In genomic region chr19:1768248-1768647, GRCh38 we compare ENCODE assay signal across 16 cellular contexts. TPM values are rescaled to one million over a fixed set of nuclear protein-coding genes. Genes with fewer than 3 reads are reported as not detected.
A peak's percentile ranks its signal among the peaks of the same experiment; 100 is the strongest.
DNase-seq lines count a peak whose midpoint lies in the region; ATAC-seq, FAIRE-seq and TF ChIP-seq lines count a peak whose summit lies in the region.
"Had no signal": no experiment of that assay in that cellular context is flagged by ENCODE, and none has a peak within 500 bp of the region (broad histone marks: within the 10 kb centered on the region; RNA-seq: fewer than 3 reads in every experiment).

No MANE protein-coding gene starts in this region.

- H3K4me3 ChIP-seq in HepG2 (replicated peaks in 1 of 3; ENCODE audit: insufficient read depth in 1 of 3, low read depth in 2 of 3, low read length in 3 of 3) (no peak overlapping the region), right lobe of liver (no peak overlapping the region), SJCRH30 (no peak overlapping the region), foreskin fibroblast (ENCODE audit: low read depth in 1 of 2, low read length in 2 of 2) (no peak overlapping the region)
- H3K4me3 ChIP-seq: breast epithelium, PC-9, sigmoid colon had no signal

- in situ Hi-C loops in HepG2 (cut with HindIII; ENCODE audit: extremely low pct_ligation_motif_present, low pct_unique_long_range_greater_than_20kb): loop anchor here (5.0 kb wide), 1 partner anchor 96 kb away; no protein-coding TSS in a partner anchor

- H3K9me3 Mint-ChIP-seq in activated CD8-positive, alpha-beta T cell treated with anti-CD3 and anti-CD28 coated beads for 36 hours: peaks cover 14% of the 10 kb centered on the region

- no peaks in the 10 kb centered on the region for H3K4me1 ChIP-seq in HepG2 (ENCODE audit: insufficient read depth, low read length)
- no peaks in the 10 kb centered on the region for H3K4me1 ChIP-seq in right lobe of liver
- no peaks in the 10 kb centered on the region for H3K4me1 ChIP-seq in SJCRH30
- H3K4me1 ChIP-seq: breast epithelium had no signal

- TF ChIP-seq RAD21 in HepG2 (CRISPR knock-in tag; IDR thresholded peaks at IDR 0.05): no peak

- BruUV-seq in HepG2 (replicated peaks; lab: Mats Ljungman, UMichigan): no TSS peak

- H4K20me1 ChIP-seq in HepG2 (ENCODE audit: insufficient read depth, low read length): peaks cover 3% of the 10 kb centered on the region

- H3K27me3 ChIP-seq in HepG2 (ENCODE audit: control insufficient read depth in 1 of 2, insufficient read depth in 2 of 2, low read length in 2 of 2) (peaks cover 11 to 59% of the 10 kb centered on the region in 2 experiments), right lobe of liver (peaks cover 0 to 15% of the 10 kb centered on the region in 2 donors), SJCRH30 (peaks cover 20% of the 10 kb centered on the region)

- intact Hi-C loops in HepG2 (cut with micrococcal nuclease; ENCODE audit: unreplicated experiment) (loop anchor here (10.0 kb wide), 1 partner anchor 223 kb away; no protein-coding TSS in a partner anchor), right lobe of liver (cut with DNase I) (loop anchor here in 1 of 2 donors (5.0 to 10.0 kb wide), 3 partner anchors 81 to 223 kb away; no protein-coding TSS in a partner anchor)
- intact Hi-C loops in activated CD8-positive, alpha-beta T cell treated with anti-CD3 and anti-CD28 coated beads for 36 hours (cut with micrococcal nuclease): loop anchor here (5.0 to 10.0 kb wide), 2 partner anchors 93 to 161 kb away; partner anchors contain the start of gene UQCR11

- TF ChIP-seq POLR2A in HepG2 (IDR thresholded peaks at IDR 0.05; ENCODE audit: insufficient read depth in 1 of 2, low read depth in 2 of 2, low read length in 2 of 2) (no peak), right lobe of liver (IDR thresholded peaks at IDR 0.05) (no peak)

- H2AFZ ChIP-seq in HepG2 (ENCODE audit: low read length): no peak overlapping the region
- H2AFZ ChIP-seq: PC-9 had no signal

- no peaks in the 10 kb centered on the region for H3K79me2 ChIP-seq in HepG2 (ENCODE audit: insufficient read depth, low read length)

- ATAC-seq in HepG2: peak; percentile 77
- no peak for ATAC-seq in right lobe of liver
- no peak for ATAC-seq in activated CD8-positive, alpha-beta T cell treated with anti-CD3 and anti-CD28 coated beads for 36 hours
- no peak for ATAC-seq in GM18868 (IDR thresholded peaks at IDR 0.05; ENCODE audit: unreplicated experiment)

- no peak for FAIRE-seq in HepG2 (lab: Jason Lieb, UNC)

- H3K4me1 Mint-ChIP-seq in activated CD8-positive, alpha-beta T cell treated with anti-CD3 and anti-CD28 coated beads for 36 hours (ENCODE audit: low read depth): peaks cover 2% of the 10 kb centered on the region

- WGBS in HepG2 (ENCODE audit: low lambda C conversion rate): 6% methylated on average over 12 of the region's 13 CpGs
- WGBS in right lobe of liver (ENCODE audit: insufficient coverage, low coverage, low lambda C conversion rate, missing lambda C conversion rate): 9% methylated on average over 11 of the region's 13 CpGs

- no peak overlapping the region for H3K27ac Mint-ChIP-seq in activated CD8-positive, alpha-beta T cell treated with anti-CD3 and anti-CD28 coated beads for 36 hours

- no peaks in the 10 kb centered on the region for H3K36me3 ChIP-seq in HepG2 (replicated peaks in 1 of 2; ENCODE audit: control insufficient read depth in 1 of 2, insufficient read depth in 2 of 2, low read length in 2 of 2)
- H3K36me3 ChIP-seq in right lobe of liver: no peaks in the 10 kb centered on the region
- no peaks in the 10 kb centered on the region for H3K36me3 ChIP-seq in SJCRH30
- H3K36me3 ChIP-seq: breast epithelium, sigmoid colon had no signal

- TF ChIP-seq CTCF in HepG2 (CRISPR knock-in tag; IDR thresholded peaks at IDR 0.05): peak; percentile 52
- TF ChIP-seq CTCF in right lobe of liver (IDR thresholded peaks at IDR 0.05): peak in 2 of 4 donors; percentile 17 to 21
- TF ChIP-seq CTCF in foreskin fibroblast (IDR thresholded peaks at IDR 0.05; ENCODE audit: low read depth, low read length): peak; percentile 22
- TF ChIP-seq CTCF in activated CD8-positive, alpha-beta T cell treated with anti-CD3 and anti-CD28 coated beads for 36 hours (IDR thresholded peaks at IDR 0.05): no peak

- no peak overlapping the region for H3K4me3 Mint-ChIP-seq in activated CD8-positive, alpha-beta T cell treated with anti-CD3 and anti-CD28 coated beads for 36 hours

- peaks cover 4% of the 10 kb centered on the region for H3K36me3 Mint-ChIP-seq in activated CD8-positive, alpha-beta T cell treated with anti-CD3 and anti-CD28 coated beads for 36 hours (ENCODE audit: low read depth)

- DNase-seq in HepG2 (ENCODE audit: low spot score): peak; percentile 16
- no peak for DNase-seq in right lobe of liver
- DNase-seq in SJCRH30: peak; percentile 37 to 43
- DNase-seq in foreskin fibroblast: no peak
- no peak for DNase-seq in mesenteric fat pad (ENCODE audit: low spot score)
- no peak for DNase-seq in anterior cingulate cortex (lab: John Stamatoyannopoulos, UW)
- no peak for DNase-seq in activated CD8-positive, alpha-beta T cell treated with anti-CD3 and anti-CD28 coated beads for 36 hours
- DNase-seq: AML-193, midbrain, NCI-H146, PC-9, sigmoid colon, T-helper 9 cell had no signal

- H3K27ac ChIP-seq in HepG2 (ENCODE audit: extremely low read length, insufficient read depth, low read length) (no peak overlapping the region), right lobe of liver (no peak overlapping the region), SJCRH30 (no peak overlapping the region)
- H3K27ac ChIP-seq: breast epithelium, PC-9, sigmoid colon had no signal

- no peak overlapping the region for H3K4me2 ChIP-seq in HepG2 (ENCODE audit: low read depth, low read length)
- H3K4me2 ChIP-seq: PC-9 had no signal

- POLR2A ChIA-PET in HepG2 (lab: Yijun Ruan, JAX): no interaction called here
- POLR2A ChIA-PET in activated CD8-positive, alpha-beta T cell treated with anti-CD3 and anti-CD28 coated beads for 36 hours (lab: Charles Lee): interaction anchor here (1.1 kb wide), 2 partner anchors 9 to 14 kb away, joined by 3 to 4 read pairs; no protein-coding TSS in a partner anchor

- no peak for TF ChIP-seq EP300 in HepG2 (IDR thresholded peaks at IDR 0.05; ENCODE audit: low read depth in 2 of 2, low read length in 2 of 2)
- TF ChIP-seq EP300 in HepG2 (CRISPR knock-in tag; IDR thresholded peaks at IDR 0.05; ENCODE audit: borderline replicate concordance): no peak

- H3K9me3 ChIP-seq in HepG2 (ENCODE audit: low read length) (peaks cover 10% of the 10 kb centered on the region), right lobe of liver (no peaks in the 10 kb centered on the region), SJCRH30 (replicated peaks) (no peaks in the 10 kb centered on the region; the same call in 1 of the 2 replicates)

- CTCF ChIA-PET in HepG2 (lab: Yijun Ruan, JAX; ENCODE audit: low intra/inter-chr PET ratio, low total read pairs): interaction anchor here (3.6 kb wide), 1 partner anchor 96 kb away, joined by 38 read pairs; no protein-coding TSS in a partner anchor
- CTCF ChIA-PET in activated CD8-positive, alpha-beta T cell treated with anti-CD3 and anti-CD28 coated beads for 36 hours (lab: Charles Lee): interaction anchor here (0.9 to 5.0 kb wide), 9 partner anchors 10 to 222 kb away, joined by 3 to 52 read pairs (median 4); no protein-coding TSS in a partner anchor

- no peak overlapping the region for H3K9ac ChIP-seq in HepG2 (ENCODE audit: insufficient read depth, low read depth, low read length)

- H3K27me3 Mint-ChIP-seq in activated CD8-positive, alpha-beta T cell treated with anti-CD3 and anti-CD28 coated beads for 36 hours: peaks cover 69% of the 10 kb centered on the region

RNA-seq across cellular contexts. Expression of gene ONECUT3, which starts 14.9 kb away (rescaled TPM):
- total RNA-seq in HepG2 (2016; rRNA removed; fragmentation: Illumina TruSeq; extraction: Trizol) (not detected in 2 replicates), right lobe of liver (not detected), mesenteric fat pad (not detected)
- not detected in 2 replicates for total RNA-seq in HepG2 (2016; cell fraction: cytosol; rRNA removed; fragmentation: Illumina TruSeq; extraction: Trizol; ENCODE audit: low read depth)
- not detected in 2 replicates for total RNA-seq in HepG2 (2016; cell fraction: insoluble cytoplasmic fraction; rRNA removed; fragmentation: Illumina TruSeq; extraction: Trizol)
- not detected in 2 replicates for total RNA-seq in HepG2 (2016; cell fraction: membrane; rRNA removed; fragmentation: Illumina TruSeq; extraction: Trizol)
- total RNA-seq in HepG2 (2016; cell fraction: nucleus; rRNA removed; fragmentation: Illumina TruSeq; extraction: Trizol): not detected in 2 replicates
- polyA plus RNA-seq in HepG2 (2011; rRNA removed): under 0.01 and 0.01 TPM in 2 replicates
- 0.01 TPM in 1 of 2 replicates, not detected in the other for polyA plus RNA-seq in HepG2 (2011; cell fraction: cytosol; rRNA removed)
- 0.03 TPM in 1 of 2 replicates, not detected in the other for polyA plus RNA-seq in HepG2 (2011; cell fraction: nucleus; rRNA removed)
- not detected in 2 replicates for polyA plus RNA-seq in HepG2 (2012)
- polyA plus RNA-seq in HepG2 (2016; cell fraction: cytosol; fragmentation: Illumina TruSeq; extraction: Trizol; ENCODE audit: low read depth): not detected in 2 replicates
- 0.02 TPM in 1 of 2 replicates, not detected in the other for polyA plus RNA-seq in HepG2 (2016; cell fraction: insoluble cytoplasmic fraction; fragmentation: Illumina TruSeq; extraction: Trizol; ENCODE audit: low read depth)
- polyA plus RNA-seq in HepG2 (2016; cell fraction: membrane; fragmentation: Illumina TruSeq; extraction: Trizol; ENCODE audit: low read depth): not detected in 2 replicates
- polyA plus RNA-seq in HepG2 (2016; cell fraction: nucleus; fragmentation: Illumina TruSeq; extraction: Trizol; ENCODE audit: insufficient read depth, low read depth): not detected in 2 replicates
- polyA minus RNA-seq in HepG2 (2011; rRNA and poly(A)+ RNA removed; ENCODE audit: low replicate concordance): not detected in 2 replicates
- not detected in 2 replicates for polyA minus RNA-seq in HepG2 (2011; cell fraction: cytosol; rRNA and poly(A)+ RNA removed)
- not detected in 2 replicates for polyA minus RNA-seq in HepG2 (2011; cell fraction: nucleus; rRNA and poly(A)+ RNA removed)
- not detected in 2 replicates for total RNA-seq in SJCRH30 (2014; rRNA removed; shearing (Covaris generic))
- total RNA-seq in activated CD8-positive, alpha-beta T cell treated with anti-CD3 and anti-CD28 coated beads for 36 hours: not detected
- total RNA-seq: breast epithelium, PC-9, sigmoid colon, urinary bladder had no signal
- polyA plus RNA-seq: sigmoid colon, urinary bladder had no signal

RNA-seq across cellular contexts. Expression of gene ATP8B3, which starts 43.8 kb away (rescaled TPM):
- total RNA-seq in HepG2 (2016; rRNA removed; fragmentation: Illumina TruSeq; extraction: Trizol) (1.8 and 2.6 TPM in 2 replicates), right lobe of liver (1 to 10 TPM in 5 of 6 experiments, under 1 TPM in 1; 0.86 to 5.7 (median 3.1) TPM), mesenteric fat pad (0.80 TPM)
- total RNA-seq in HepG2 (2016; cell fraction: cytosol; rRNA removed; fragmentation: Illumina TruSeq; extraction: Trizol; ENCODE audit: low read depth): 0.35 and 0.40 TPM in 2 replicates
- 1.8 and 2.6 TPM in 2 replicates for total RNA-seq in HepG2 (2016; cell fraction: insoluble cytoplasmic fraction; rRNA removed; fragmentation: Illumina TruSeq; extraction: Trizol)
- 1.2 and 1.7 TPM in 2 replicates for total RNA-seq in HepG2 (2016; cell fraction: membrane; rRNA removed; fragmentation: Illumina TruSeq; extraction: Trizol)
- total RNA-seq in HepG2 (2016; cell fraction: nucleus; rRNA removed; fragmentation: Illumina TruSeq; extraction: Trizol): 1.9 and 3.5 TPM in 2 replicates
- 5.8 and 5.9 TPM in 2 replicates for polyA plus RNA-seq in HepG2 (2011; rRNA removed)
- polyA plus RNA-seq in HepG2 (2011; cell fraction: cytosol; rRNA removed): 3.8 and 4.8 TPM in 2 replicates
- 10.6 and 12.8 TPM in 2 replicates for polyA plus RNA-seq in HepG2 (2011; cell fraction: nucleus; rRNA removed)
- polyA plus RNA-seq in HepG2 (2012): 2.4 and 2.5 TPM in 2 replicates
- polyA plus RNA-seq in HepG2 (2016; cell fraction: cytosol; fragmentation: Illumina TruSeq; extraction: Trizol; ENCODE audit: low read depth): 0.36 and 0.59 TPM in 2 replicates
- 1.1 and 2.2 TPM in 2 replicates for polyA plus RNA-seq in HepG2 (2016; cell fraction: insoluble cytoplasmic fraction; fragmentation: Illumina TruSeq; extraction: Trizol; ENCODE audit: low read depth)
- polyA plus RNA-seq in HepG2 (2016; cell fraction: membrane; fragmentation: Illumina TruSeq; extraction: Trizol; ENCODE audit: low read depth): 0.69 and 0.98 TPM in 2 replicates
- 9.6 and 11.4 TPM in 2 replicates for polyA plus RNA-seq in HepG2 (2016; cell fraction: nucleus; fragmentation: Illumina TruSeq; extraction: Trizol; ENCODE audit: insufficient read depth, low read depth)
- 10.3 and 16.8 TPM in 2 replicates for polyA minus RNA-seq in HepG2 (2011; rRNA and poly(A)+ RNA removed; ENCODE audit: low replicate concordance)
- 4.6 and 5.4 TPM in 2 replicates for polyA minus RNA-seq in HepG2 (2011; cell fraction: cytosol; rRNA and poly(A)+ RNA removed)
- 2.7 and 3.0 TPM in 2 replicates for polyA minus RNA-seq in HepG2 (2011; cell fraction: nucleus; rRNA and poly(A)+ RNA removed)
- total RNA-seq in SJCRH30 (2014; rRNA removed; shearing (Covaris generic)): 0.08 TPM in 1 of 2 replicates, not detected in the other
- 1 to 10 TPM; 5.8 to 8.2 TPM for total RNA-seq in activated CD8-positive, alpha-beta T cell treated with anti-CD3 and anti-CD28 coated beads for 36 hours

Comparison
In these comparisons a context has a peak if more than half of its experiments do, and no peak if none do; other contexts are left out.
1. DNase-seq: peak in HepG2 (single experiment) and SJCRH30 (2 of 2); none in right lobe of liver (0 of 3), foreskin fibroblast (0 of 2), mesenteric fat pad (single experiment), anterior cingulate cortex (0 of 58) and activated CD8-positive, alpha-beta T cell treated with anti-CD3 and anti-CD28 coated beads for 36 hours (single experiment).